1 cellular context compared by ENCODE assay signal in the genomic region with DNA sequence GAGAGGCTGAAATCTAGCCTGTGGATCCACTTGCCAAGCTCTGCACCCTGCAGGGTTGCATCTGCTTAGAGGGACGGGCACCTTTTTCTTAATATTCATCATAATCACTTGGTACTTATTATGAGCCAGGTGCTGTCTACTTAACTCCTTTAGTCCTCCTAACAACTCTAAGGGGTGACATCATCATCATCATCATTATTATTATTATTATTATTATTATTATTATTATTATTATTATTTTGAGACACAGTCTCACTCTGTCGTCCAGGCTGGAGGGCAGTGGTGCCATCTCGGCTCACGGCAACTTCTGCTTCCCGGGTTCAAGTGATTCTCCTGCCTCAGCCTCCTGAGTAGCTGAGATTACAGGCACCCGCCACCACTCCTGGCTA. TPM values are rescaled to one million over a fixed set of nuclear protein-coding genes. Genes with fewer than 3 reads are reported as not detected.
"Had no signal": no experiment of that assay in that cellular context is flagged by ENCODE, and none has a peak within 500 bp of the region (broad histone marks: within the 10 kb centered on the region; RNA-seq: fewer than 3 reads in every experiment).

No MANE protein-coding gene starts in this region.

RNA-seq across cellular contexts. Expression of a gene that starts 8.1 kb away (rescaled TPM):
- polyA plus RNA-seq: keratinocyte had no signal
